In the genomic region with DNA sequence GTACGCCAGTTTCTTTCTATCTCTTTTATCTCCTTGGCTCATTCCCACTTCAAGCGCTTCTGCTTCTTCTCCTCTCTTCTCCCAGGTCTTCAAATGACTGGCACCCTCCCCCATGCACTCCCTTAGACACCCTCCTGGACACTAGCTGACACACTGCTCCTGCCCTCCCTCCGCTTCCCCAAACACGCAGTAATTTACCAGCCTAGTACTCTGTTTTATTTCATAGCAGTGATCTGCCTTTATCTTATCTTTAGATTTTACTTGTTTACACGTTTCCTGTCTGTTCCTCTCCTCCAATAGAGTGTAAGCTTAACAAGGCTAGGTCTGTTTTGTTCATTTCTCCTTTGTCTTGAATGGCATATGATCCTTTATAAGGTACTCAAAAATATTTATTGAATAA, we compare ENCODE assay signal across 15 cellular contexts.
A peak's percentile ranks its signal among the peaks of the same experiment; 100 is the strongest.
DNase-seq lines count a peak whose midpoint lies in the region; ATAC-seq and TF ChIP-seq lines count a peak whose summit lies in the region.
"Had no signal": no experiment of that assay in that cellular context is flagged by ENCODE, and none has a peak within 500 bp of the region (broad histone marks: within the 10 kb centered on the region; RNA-seq: fewer than 3 reads in every experiment).

No MANE protein-coding gene starts in this region.

- no peak for TF ChIP-seq POLR2A in sigmoid colon (IDR thresholded peaks at IDR 0.05)

- no peaks in the 10 kb centered on the region for H3K36me3 Mint-ChIP-seq in CD4-positive, alpha-beta memory T cell
- no peaks in the 10 kb centered on the region for H3K36me3 Mint-ChIP-seq in glutamatergic neuron (ENCODE audit: unreplicated experiment)

- H3K4me1 ChIP-seq in CD4-positive, alpha-beta memory T cell (ENCODE audit: insufficient read depth, low read length) = no peaks in the 10 kb centered on the region
- no peaks in the 10 kb centered on the region for H3K4me1 ChIP-seq in lower lobe of right lung
- no peaks in the 10 kb centered on the region for H3K4me1 ChIP-seq in sigmoid colon
- H3K4me1 ChIP-seq: BLaER1 had no signal

- no peak overlapping the region for H3K27ac ChIP-seq in CD4-positive, alpha-beta memory T cell (ENCODE audit: low read depth, low read length)
- H3K27ac ChIP-seq in lower lobe of right lung = no peak overlapping the region
- H3K27ac ChIP-seq in sigmoid colon = no peak overlapping the region
- H3K27ac ChIP-seq: BLaER1 had no signal

- POLR2A ChIA-PET in CD4-positive, alpha-beta memory T cell (lab: Charles Lee; ENCODE audit: partially characterized antibody) = no interaction called here

- H3K27ac Mint-ChIP-seq in CD4-positive, alpha-beta memory T cell = no peak overlapping the region
- H3K27ac Mint-ChIP-seq in glutamatergic neuron (ENCODE audit: unreplicated experiment) = no peak overlapping the region
- H3K27ac Mint-ChIP-seq: GM23338 had no signal

- no peaks in the 10 kb centered on the region for H3K36me3 ChIP-seq in CD4-positive, alpha-beta memory T cell (ENCODE audit: insufficient read depth, low read length)
- H3K36me3 ChIP-seq in lower lobe of right lung (no peaks in the 10 kb centered on the region), sigmoid colon (no peaks in the 10 kb centered on the region)
- H3K36me3 ChIP-seq: BLaER1 had no signal

- no peak overlapping the region for H3K4me3 ChIP-seq in CD4-positive, alpha-beta memory T cell (ENCODE audit: low read length in 2 of 2)
- H3K4me3 ChIP-seq in lower lobe of right lung (no peak overlapping the region), sigmoid colon (no peak overlapping the region)
- H3K4me3 ChIP-seq: BLaER1, GM12878, GM23338 had no signal

- TF ChIP-seq CTCF in lower lobe of right lung (IDR thresholded peaks at IDR 0.05) (no peak), glutamatergic neuron (IDR thresholded peaks at IDR 0.05; ENCODE audit: partially characterized antibody, unreplicated experiment) (no peak), sigmoid colon (IDR thresholded peaks at IDR 0.05) (no peak)

- H3K4me1 Mint-ChIP-seq in CD4-positive, alpha-beta memory T cell = no peaks in the 10 kb centered on the region
- peaks cover 29% of the 10 kb centered on the region for H3K4me1 Mint-ChIP-seq in glutamatergic neuron (ENCODE audit: low read depth, unreplicated experiment)

- intact Hi-C loops in CD4-positive, alpha-beta memory T cell (cut with micrococcal nuclease) = no loop called here
- intact Hi-C loops in lower lobe of right lung (cut with DNase I) (no loop called here), sigmoid colon (cut with DNase I) (no loop called here)

- H3K4me3 Mint-ChIP-seq in CD4-positive, alpha-beta memory T cell = no peak overlapping the region
- no peak overlapping the region for H3K4me3 Mint-ChIP-seq in glutamatergic neuron (ENCODE audit: unreplicated experiment)
- H3K4me3 Mint-ChIP-seq: GM23338 had no signal

- no peaks in the 10 kb centered on the region for H3K27me3 ChIP-seq in CD4-positive, alpha-beta memory T cell (ENCODE audit: insufficient read depth, low read length)
- H3K27me3 ChIP-seq in lower lobe of right lung (ENCODE audit: low read depth) = no peaks in the 10 kb centered on the region
- no peaks in the 10 kb centered on the region for H3K27me3 ChIP-seq in sigmoid colon
- H3K27me3 ChIP-seq: BLaER1 had no signal

- CTCF ChIA-PET in CD4-positive, alpha-beta memory T cell (lab: Charles Lee; ENCODE audit: partially characterized antibody) = no interaction called here

- 35 to 63% methylated on average over 5 of the region's 5 CpGs for WGBS in sigmoid colon, 2 donors

- TF ChIP-seq EP300 in sigmoid colon (IDR thresholded peaks at IDR 0.05) = no peak

- ATAC-seq in lower lobe of right lung = no peak
- ATAC-seq: GM12878, GM23338 had no signal

- H3K9me3 Mint-ChIP-seq in CD4-positive, alpha-beta memory T cell = peaks cover 0 to 4% (median 0%) of the 10 kb centered on the region in 8 donors
- no peaks in the 10 kb centered on the region for H3K9me3 Mint-ChIP-seq in glutamatergic neuron (ENCODE audit: unreplicated experiment)
- H3K9me3 Mint-ChIP-seq: GM23338 had no signal

- H3K9me3 ChIP-seq in CD4-positive, alpha-beta memory T cell (ENCODE audit: control insufficient read depth in 1 of 2, low read length in 2 of 2) = no peaks in the 10 kb centered on the region
- H3K9me3 ChIP-seq in lower lobe of right lung = no peaks in the 10 kb centered on the region
- H3K9me3 ChIP-seq in sigmoid colon = no peaks in the 10 kb centered on the region
- H3K9me3 ChIP-seq: BLaER1 had no signal

- peak; percentile 45 for DNase-seq in ELF-1 (ENCODE audit: low read depth, low spot score)
- DNase-seq in OCI-M1 (lab: John Stamatoyannopoulos, UW) = peak; percentile 33
- peak; percentile 96 for DNase-seq in amniotic epithelial cell (ENCODE audit: low read depth)
- peak; percentile 13 for DNase-seq in iPS-NIHi7 (ENCODE audit: extremely low spot score)
- no peak for DNase-seq in CD4-positive, alpha-beta memory T cell
- no peak for DNase-seq in lower lobe of right lung
- no peak for DNase-seq in glutamatergic neuron
- no peak for DNase-seq in sigmoid colon
- DNase-seq: 8988T, AML-193, DMS53, H7 had no signal

- peaks cover 0 to 1% of the 10 kb centered on the region in 2 donors for H3K27me3 Mint-ChIP-seq in CD4-positive, alpha-beta memory T cell
- no peaks in the 10 kb centered on the region for H3K27me3 Mint-ChIP-seq in glutamatergic neuron (ENCODE audit: unreplicated experiment)

Comparison
In these comparisons a context has a peak if more than half of its experiments do, and no peak if none do; other contexts are left out.
1. DNase-seq: peak in ELF-1 (single experiment), OCI-M1 (single experiment), amniotic epithelial cell (single experiment) and iPS-NIHi7 (single experiment); none in CD4-positive, alpha-beta memory T cell (0 of 5), lower lobe of right lung (single experiment), glutamatergic neuron (single experiment) and sigmoid colon (single experiment).